15 cellular contexts compared by ENCODE assay signal in the genomic region with DNA sequence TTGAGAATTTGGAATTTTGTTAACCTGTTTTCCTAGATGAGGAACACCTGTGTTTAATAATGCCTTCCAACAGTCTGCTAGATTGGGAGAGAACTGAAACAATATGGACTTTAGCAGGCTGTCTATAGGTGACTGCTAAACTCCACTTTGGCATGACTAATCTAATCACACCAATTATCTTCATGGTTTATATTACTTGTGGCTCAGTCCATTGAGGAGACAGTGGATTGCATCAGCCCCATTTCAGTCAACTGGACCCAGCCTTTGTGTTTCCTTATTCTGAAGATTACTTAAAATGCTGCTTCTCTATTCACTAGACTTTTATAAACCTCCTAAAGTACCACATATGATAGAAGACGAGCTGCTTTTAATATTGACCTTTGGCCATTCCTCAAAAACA.
DNase-seq lines count a peak whose midpoint lies in the region; TF ChIP-seq lines count a peak whose summit lies in the region.
"Had no signal": no experiment of that assay in that cellular context is flagged by ENCODE, and none has a peak within 500 bp of the region (broad histone marks: within the 10 kb centered on the region; RNA-seq: fewer than 3 reads in every experiment).

No MANE protein-coding gene starts in this region.

- no peaks in the 10 kb centered on the region for H3K27me3 Mint-ChIP-seq in neural crest cell (ENCODE audit: low read depth)

- H3K4me3 Mint-ChIP-seq in neural crest cell, result peak overlapping the region; percentile 9
- H3K4me3 Mint-ChIP-seq: CD8-positive, alpha-beta T cell; T-cell had no signal

- H3K27ac Mint-ChIP-seq in neural crest cell (ENCODE audit: unreplicated experiment), result peak overlapping the region; percentile 48
- H3K27ac Mint-ChIP-seq: CD8-positive, alpha-beta T cell; T-cell had no signal

- H3K36me3 Mint-ChIP-seq in neural crest cell (ENCODE audit: low read depth), result peaks cover 12% of the 10 kb centered on the region
- H3K36me3 Mint-ChIP-seq: CD8-positive, alpha-beta T cell; T-cell had no signal

- DNase-seq in H4 (ENCODE audit: low spot score) (peak; percentile 33), NCI-H69 (lab: John Stamatoyannopoulos, UW) (peak; percentile 7), choroid plexus epithelial cell (ENCODE audit: low read depth) (peak; percentile 26), neural crest cell (ENCODE audit: low read depth, low spot score) (no peak), NCI-H128 (lab: John Stamatoyannopoulos, UW; ENCODE audit: unreplicated experiment) (no peak), DMS79 treated with DMSO at 0.1 percent for 48 hours (lab: John Stamatoyannopoulos, UW) (no peak), GM19240 (ENCODE audit: insufficient read length, low spot score) (no peak), kidney tubule cell (ENCODE audit: low spot score) (no peak)
- DNase-seq: activated naive CD4-positive, alpha-beta T cell; CD8-positive, alpha-beta T cell; NCI-H446 treated with DMSO at 0.1 percent for 48 hours; stimulated activated CD4-positive, alpha-beta T cell treated with anti-CD3 and anti-CD28 coated beads, Interleukin-1b, Interleukin-23, amount 100 ng/mL, for 48 hours; stimulated activated naive CD4-positive, alpha-beta T cell; T-cell had no signal

- no peak overlapping the region for H3K4me3 ChIP-seq in choroid plexus epithelial cell (ENCODE audit: low read depth, low read length)
- H3K4me3 ChIP-seq: pancreas had no signal

- H3K4me1 Mint-ChIP-seq in neural crest cell, result peaks cover 64% of the 10 kb centered on the region
- H3K4me1 Mint-ChIP-seq: T-cell had no signal

- TF ChIP-seq CTCF in choroid plexus epithelial cell (conservative IDR thresholded peaks at IDR 0.05; ENCODE audit: low read depth, low read length), result no peak
- TF ChIP-seq CTCF in neural crest cell (conservative IDR thresholded peaks at IDR 0.05), result no peak

- peaks cover 10% of the 10 kb centered on the region for H3K9me3 Mint-ChIP-seq in neural crest cell

Comparison
In these comparisons a context has a peak if more than half of its experiments do, and no peak if none do; other contexts are left out.
1. DNase-seq: peak in H4 (single experiment), NCI-H69 (single experiment) and choroid plexus epithelial cell (single experiment); none in neural crest cell (single experiment), NCI-H128 (single experiment), DMS79 treated with DMSO at 0.1 percent for 48 hours (single experiment), GM19240 (single experiment) and kidney tubule cell (single experiment).